9 cellular contexts compared by ENCODE assay signal in genomic region chr10:103472005-103472404, GRCh38. TPM values are rescaled to one million over a fixed set of nuclear protein-coding genes. Genes with fewer than 3 reads are reported as not detected.
DNase-seq lines count a peak whose midpoint lies in the region; ATAC-seq, FAIRE-seq and TF ChIP-seq lines count a peak whose summit lies in the region.
"Had no signal": no experiment of that assay in that cellular context is flagged by ENCODE, and none has a peak within 500 bp of the region (broad histone marks: within the 10 kb centered on the region; RNA-seq: fewer than 3 reads in every experiment).

No MANE protein-coding gene starts in this region.

- H3F3A ChIP-seq in OCI-LY1 (ENCODE audit: insufficient read depth, low read length), result no peaks in the 10 kb centered on the region

- H3K14ac ChIP-seq in mesenchymal stem cell (ENCODE audit: low read length in 2 of 2), result no peak overlapping the region

- H2BK12ac ChIP-seq in mesenchymal stem cell (ENCODE audit: low read length in 2 of 2), result no peak overlapping the region

- intact Hi-C loops in sciatic nerve (cut with DNase I) (no loop called here), pancreas (cut with DNase I) (no loop called here)

- H3K27ac ChIP-seq in OCI-LY1 (ENCODE audit: low read depth, low read length, poor library complexity, severe bottlenecking), result peak overlapping the region; percentile 91
- H3K27ac ChIP-seq in mesenchymal stem cell (ENCODE audit: low read length, poor library complexity, severe bottlenecking), result no peak overlapping the region
- no peak overlapping the region for H3K27ac ChIP-seq in pancreas

- peaks cover 42% of the 10 kb centered on the region for H3K4me1 ChIP-seq in OCI-LY1 (ENCODE audit: insufficient read depth, low read length, severe bottlenecking)
- peaks cover 5% of the 10 kb centered on the region for H3K4me1 ChIP-seq in mesenchymal stem cell (ENCODE audit: control insufficient read depth, insufficient read depth, low read depth, low read length)
- no peaks in the 10 kb centered on the region for H3K4me1 ChIP-seq in pancreas

- H2BK15ac ChIP-seq in mesenchymal stem cell (ENCODE audit: low read depth, poor library complexity, severe bottlenecking), result no peak overlapping the region

- H3K4me3 ChIP-seq in GM12875 (ENCODE audit: low read depth, low read length), result peak overlapping the region; percentile 32
- peak overlapping the region; percentile 40 for H3K4me3 ChIP-seq in OCI-LY1 (ENCODE audit: low read depth, low read length, poor library complexity, severe bottlenecking)
- no peak overlapping the region for H3K4me3 ChIP-seq in mesenchymal stem cell (ENCODE audit: insufficient read depth in 1 of 2, low read depth in 1 of 2, low read length in 2 of 2)
- no peak overlapping the region for H3K4me3 ChIP-seq in pancreas

- H2AK5ac ChIP-seq in mesenchymal stem cell (ENCODE audit: low read length, severe bottlenecking), result no peak overlapping the region

- 100% methylated on average over 1 of the region's 2 CpGs for WGBS in mesenchymal stem cell
- 96 to 100% methylated on average over 2 of the region's 2 CpGs for WGBS in pancreas, 2 donors

- TF ChIP-seq CTCF in GM12875 (IDR thresholded peaks at IDR 0.05; ENCODE audit: borderline replicate concordance, insufficient read depth, low read depth, low read length) (no peak), OCI-LY1 (IDR thresholded peaks at IDR 0.05; ENCODE audit: low read length) (no peak), pancreas (IDR thresholded peaks at IDR 0.05) (no peak)

- H3K23ac ChIP-seq in mesenchymal stem cell (ENCODE audit: low read length in 2 of 2), result no peak overlapping the region

- no peak overlapping the region for H2BK120ac ChIP-seq in mesenchymal stem cell (ENCODE audit: low read depth, low read length)

- no peaks in the 10 kb centered on the region for H4K20me1 ChIP-seq in OCI-LY1 (ENCODE audit: insufficient read depth, low read length)

- no peak overlapping the region for H2BK5ac ChIP-seq in mesenchymal stem cell (ENCODE audit: low read depth, low read length, poor library complexity, severe bottlenecking)

- FAIRE-seq in pancreas (lab: Jason Lieb, UNC), result no peak

- ATAC-seq in GM21576 (IDR thresholded peaks at IDR 0.05; ENCODE audit: unreplicated experiment) (peak; percentile 27), sciatic nerve (no peak), pancreas (no peak)

- H3K9me3 ChIP-seq in OCI-LY1 (ENCODE audit: low read length) (no peaks in the 10 kb centered on the region), mesenchymal stem cell (ENCODE audit: control insufficient read depth, low read length) (no peaks in the 10 kb centered on the region), pancreas (no peaks in the 10 kb centered on the region)

- H3K79me1 ChIP-seq in mesenchymal stem cell (replicated peaks; ENCODE audit: low read length, poor library complexity, severe bottlenecking), result no peaks in the 10 kb centered on the region

- H3K18ac ChIP-seq in mesenchymal stem cell (ENCODE audit: low read depth in 1 of 2, low read length in 2 of 2), result no peak overlapping the region

- H3K79me2 ChIP-seq in OCI-LY1 (ENCODE audit: insufficient read depth, low read length), result no peaks in the 10 kb centered on the region

- H3K4ac ChIP-seq in mesenchymal stem cell (ENCODE audit: low read depth in 1 of 2, low read length in 2 of 2), result no peak overlapping the region

- DNase-seq in mesenchymal stem cell, result no peak
- no peak for DNase-seq in sciatic nerve (ENCODE audit: low spot score)
- DNase-seq in pancreas, result no peak
- no peak for DNase-seq in NCI-H187 treated with DMSO at 0.1 percent for 48 hours (lab: John Stamatoyannopoulos, UW)
- no peak for DNase-seq in CD1c-positive myeloid dendritic cell (ENCODE audit: extremely low spot score)

- peak overlapping the region; percentile 55 for H3K4me2 ChIP-seq in OCI-LY1 (ENCODE audit: low read length)
- H3K4me2 ChIP-seq in mesenchymal stem cell (ENCODE audit: low read length, poor library complexity, severe bottlenecking), result no peak overlapping the region

- H4K8ac ChIP-seq in mesenchymal stem cell (ENCODE audit: low read length), result peak overlapping the region; percentile 17

- H3K27me3 ChIP-seq in OCI-LY1 (ENCODE audit: insufficient read depth, low read length), result no peaks in the 10 kb centered on the region
- peaks cover 0 to 19% of the 10 kb centered on the region in 2 experiments for H3K27me3 ChIP-seq in mesenchymal stem cell (ENCODE audit: control insufficient read depth in 1 of 2, insufficient read depth in 1 of 2, low read length in 2 of 2)
- H3K27me3 ChIP-seq in pancreas, result no peaks in the 10 kb centered on the region

- H3K9ac ChIP-seq in OCI-LY1 (ENCODE audit: low read length), result peak overlapping the region; percentile 55; the same call in 1 of the 2 replicates
- H3K9ac ChIP-seq in mesenchymal stem cell (ENCODE audit: low read length), result peak overlapping the region; percentile 61

- H3K36me3 ChIP-seq in OCI-LY1 (ENCODE audit: insufficient read depth, low read length), result no peaks in the 10 kb centered on the region
- H3K36me3 ChIP-seq in mesenchymal stem cell (ENCODE audit: control insufficient read depth in 1 of 2, insufficient read depth in 2 of 2, low read depth in 1 of 2, low read length in 2 of 2), result no peaks in the 10 kb centered on the region
- H3K36me3 ChIP-seq in pancreas, result no peaks in the 10 kb centered on the region

- H4K91ac ChIP-seq in mesenchymal stem cell (ENCODE audit: low read length), result peak overlapping the region; percentile 66

- no peaks in the 10 kb centered on the region for H3K9me2 ChIP-seq in OCI-LY1 (ENCODE audit: low read depth, low read length)

- H2AFZ ChIP-seq in OCI-LY1 (ENCODE audit: low read length) (no peak overlapping the region), mesenchymal stem cell (ENCODE audit: low read depth, low read length) (no peak overlapping the region)

RNA-seq across cellular contexts. Expression of gene CALHM3, which starts 7.0 kb away (rescaled TPM):
- not detected for polyA plus RNA-seq in mesenchymal stem cell (2013, experiment 1 of 2)
- polyA plus RNA-seq in mesenchymal stem cell (2013, experiment 2 of 2), result not detected
- total RNA-seq in sciatic nerve (not detected), pancreas (under 1 TPM; 0.08 to 0.58 (median 0.17) TPM)
- 1 to 10 TPM in 1 of 2 donors, under 1 TPM in 1; 0.11 to 1.5 TPM for polyA plus RNA-seq in pancreas
- total RNA-seq: esophagus mucosa had no signal

RNA-seq across cellular contexts. Expression of gene CALHM1, which starts 13.3 kb away (rescaled TPM):
- not detected for polyA plus RNA-seq in mesenchymal stem cell (2013, experiment 1 of 2)
- polyA plus RNA-seq in mesenchymal stem cell (2013, experiment 2 of 2), result not detected
- total RNA-seq in sciatic nerve (not detected), pancreas (under 1 TPM in 1 of 6 donors, not detected in 5; 0.16 TPM)
- not detected for polyA plus RNA-seq in pancreas

RNA-seq across cellular contexts. Expression of gene CALHM2, which starts 19.8 kb away (rescaled TPM):
- 8.7 TPM for polyA plus RNA-seq in mesenchymal stem cell (2013, experiment 1 of 2)
- 8.2 TPM for polyA plus RNA-seq in mesenchymal stem cell (2013, experiment 2 of 2)
- 46.3 TPM for total RNA-seq in sciatic nerve
- 10 to 100 TPM in 1 of 6 donors, 1 to 10 TPM in 5; 1.1 to 14.0 (median 4.1) TPM for total RNA-seq in pancreas
- polyA plus RNA-seq in pancreas, result 1 to 10 TPM; 7.0 to 7.7 TPM

RNA-seq across cellular contexts. Expression of gene NEURL1, which starts 21.5 kb away (rescaled TPM):
- polyA plus RNA-seq in mesenchymal stem cell (2013, experiment 1 of 2), result 0.01 TPM
- 0.04 TPM for polyA plus RNA-seq in mesenchymal stem cell (2013, experiment 2 of 2)
- total RNA-seq in sciatic nerve, result 0.36 TPM
- total RNA-seq in pancreas, result 10 to 100 TPM; 11.0 to 19.2 (median 17.6) TPM
- 10 to 100 TPM; 36.3 to 69.9 TPM for polyA plus RNA-seq in pancreas

Comparison
In these comparisons a context has a peak if more than half of its experiments do, and no peak if none do; other contexts are left out.
1. H3K4me3 ChIP-seq: peak in GM12875 (single experiment) and OCI-LY1 (single experiment); none in mesenchymal stem cell (0 of 2) and pancreas (0 of 4).